Comparison of ENCODE assay signal across 9 cellular contexts in genomic region chr2:222864296-222864695, GRCh38. TPM values are rescaled to one million over a fixed set of nuclear protein-coding genes. Genes with fewer than 3 reads are reported as not detected.
DNase-seq lines count a peak whose midpoint lies in the region; ATAC-seq and TF ChIP-seq lines count a peak whose summit lies in the region.
"Had no signal": no experiment of that assay in that cellular context is flagged by ENCODE, and none has a peak within 500 bp of the region (broad histone marks: within the 10 kb centered on the region; RNA-seq: fewer than 3 reads in every experiment).

No MANE protein-coding gene starts in this region.

- H3K4me2 ChIP-seq in trophoblast cell (ENCODE audit: low read length): peak overlapping the region; percentile 22

- peak overlapping the region; percentile 7; the same call in 1 of the 2 replicates for H3K9ac ChIP-seq in ES-I3 (ENCODE audit: low read depth, low read length)
- no peak overlapping the region for H3K9ac ChIP-seq in trophoblast cell (ENCODE audit: low read length)

- no peak overlapping the region for H2BK12ac ChIP-seq in trophoblast cell (ENCODE audit: low read length)

- no peak overlapping the region for H2AFZ ChIP-seq in trophoblast cell (ENCODE audit: insufficient read depth, low read length, poor library complexity)

- H4K8ac ChIP-seq in trophoblast cell (ENCODE audit: low read depth, low read length): no peak overlapping the region

- no peak overlapping the region for H2AK5ac ChIP-seq in trophoblast cell (ENCODE audit: low read length)

- peak overlapping the region; percentile 37 for H3K23ac ChIP-seq in trophoblast cell (ENCODE audit: low read length)

- H3K4ac ChIP-seq in trophoblast cell (ENCODE audit: low read depth, low read length): no peak overlapping the region

- no peak overlapping the region for H3K18ac ChIP-seq in trophoblast cell (ENCODE audit: low read length)

- H4K91ac ChIP-seq in trophoblast cell (ENCODE audit: low read depth, low read length): no peak overlapping the region

- H2BK120ac ChIP-seq in trophoblast cell (ENCODE audit: insufficient read depth, low read length, poor library complexity): no peak overlapping the region

- DNase-seq in NCI-H69 (lab: John Stamatoyannopoulos, UW): peak; percentile 19
- peak; percentile 21 to 29 for DNase-seq in erythroblast (lab: John Stamatoyannopoulos, UW)
- DNase-seq in trophoblast cell: peak in 1 of 2 donors; percentile 74
- DNase-seq in KBM-7: no peak
- DNase-seq in stimulated activated CD4-positive, alpha-beta T cell treated with anti-CD3 and anti-CD28 coated beads, Interleukin-4, amount 100 ng/mL, for 4 hours: no peak
- DNase-seq: foreskin melanocyte, posterior cingulate gyrus had no signal

- peaks cover 39% of the 10 kb centered on the region for H3K4me1 ChIP-seq in ES-I3 (ENCODE audit: insufficient read depth, low read length)
- H3K4me1 ChIP-seq in trophoblast cell (ENCODE audit: control insufficient read depth in 1 of 2, insufficient read depth in 2 of 2, low read length in 2 of 2): peaks cover 5 to 15% of the 10 kb centered on the region in 2 experiments

- WGBS in trophoblast cell (ENCODE audit: extremely low coverage, insufficient coverage, insufficient read length): no CpG with 5 or more reads among the region's 3 CpGs

- H2BK5ac ChIP-seq in trophoblast cell (ENCODE audit: low read depth, low read length, poor library complexity): no peak overlapping the region

- H3K4me3 ChIP-seq in trophoblast cell (ENCODE audit: low read depth, low read length): no peak overlapping the region

- no peaks in the 10 kb centered on the region for H3K36me3 ChIP-seq in ES-I3 (ENCODE audit: insufficient read depth, low read length)
- no peaks in the 10 kb centered on the region for H3K36me3 ChIP-seq in trophoblast cell (ENCODE audit: control insufficient read depth in 1 of 2, insufficient read depth in 2 of 2, low read length in 2 of 2)

- no peak overlapping the region for H4K12ac ChIP-seq in trophoblast cell (ENCODE audit: low read depth, low read length)

- peaks cover 9% of the 10 kb centered on the region for H3K79me1 ChIP-seq in trophoblast cell (ENCODE audit: low read length)

- peaks cover 20% of the 10 kb centered on the region for H3K79me2 ChIP-seq in trophoblast cell (ENCODE audit: control insufficient read depth, insufficient read depth, low read length, poor library complexity)

- ATAC-seq in HG02970 (IDR thresholded peaks at IDR 0.05; ENCODE audit: low FRiP score, unreplicated experiment): no peak

- H3K27me3 ChIP-seq in trophoblast cell (ENCODE audit: insufficient read depth, low read length): no peaks in the 10 kb centered on the region

- H3K9me3 ChIP-seq in ES-I3 (ENCODE audit: control insufficient read depth, insufficient read depth, low read length) (no peaks in the 10 kb centered on the region), trophoblast cell (ENCODE audit: insufficient read depth, low read depth, low read length) (peaks cover 2% of the 10 kb centered on the region)

- H3K14ac ChIP-seq in trophoblast cell (ENCODE audit: low read length): no peak overlapping the region

- TF ChIP-seq POLR2A in erythroblast (IDR thresholded peaks at IDR 0.05; ENCODE audit: low read length): no peak

- in situ Hi-C loops in KBM-7 (cut with MboI; ENCODE audit: low pct_unique_long_range_greater_than_20kb, low sequenced_read_pairs): no loop called here

- H3K27ac ChIP-seq in trophoblast cell (ENCODE audit: low read depth, low read length): peak overlapping the region; percentile 6

RNA-seq across cellular contexts. Expression of gene ACSL3, which starts 3.5 kb away (rescaled TPM):
- polyA plus RNA-seq in trophoblast cell (2013): 119 and 124 TPM in 2 replicates

Comparison
In these comparisons a context has a peak if more than half of its experiments do, and no peak if none do; other contexts are left out.
1. DNase-seq: peak in NCI-H69 (single experiment) and erythroblast (2 of 2); none in KBM-7 (single experiment) and stimulated activated CD4-positive, alpha-beta T cell treated with anti-CD3 and anti-CD28 coated beads, Interleukin-4, amount 100 ng/mL, for 4 hours (0 of 2).